In the genomic region with DNA sequence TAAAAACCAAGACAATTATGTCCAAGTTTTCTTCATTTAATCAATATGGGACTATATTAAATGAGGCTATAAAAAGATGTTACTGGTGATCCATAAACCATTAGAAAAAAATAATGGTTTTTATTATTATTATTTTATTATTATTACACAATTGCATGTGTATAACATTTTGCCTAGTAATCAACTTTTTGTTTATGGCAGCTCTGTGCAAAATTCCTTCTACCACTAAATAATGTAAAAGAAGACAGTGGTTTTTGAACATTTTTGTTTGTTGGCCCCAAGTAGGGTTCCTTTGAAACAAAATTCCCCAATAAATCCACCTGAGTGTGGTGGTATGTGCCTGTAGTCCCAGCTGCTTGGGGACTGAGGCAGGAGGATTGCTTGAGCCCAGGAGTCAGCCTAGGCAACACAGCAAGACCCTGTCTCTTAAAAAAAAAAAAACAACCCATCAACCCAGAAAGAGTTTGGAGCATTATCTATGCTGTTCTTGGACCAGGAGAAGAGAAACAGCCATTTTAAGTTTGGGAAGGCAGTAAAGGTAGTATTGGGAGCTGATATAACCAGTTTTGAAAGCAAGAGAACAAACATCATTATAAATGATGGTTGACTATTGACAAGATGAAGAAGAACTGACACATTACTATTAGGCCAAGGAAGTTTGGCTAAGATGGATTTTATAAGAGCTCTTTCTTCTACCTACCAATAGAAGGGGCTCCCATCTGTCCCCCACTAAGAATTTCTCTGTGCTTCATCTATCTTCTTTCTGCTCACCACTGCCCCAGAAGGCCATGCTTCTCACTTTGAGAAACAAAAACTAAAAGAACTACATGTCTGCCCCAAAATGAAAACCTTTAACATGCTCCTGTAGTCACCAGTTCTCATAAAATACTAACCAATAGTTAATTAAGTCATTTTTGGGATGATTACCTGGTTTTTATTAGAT, we compare ENCODE assay signal across 12 cellular contexts. TPM values are rescaled to one million over a fixed set of nuclear protein-coding genes. Genes with fewer than 3 reads are reported as not detected.
DNase-seq lines count a peak whose midpoint lies in the region; ATAC-seq and TF ChIP-seq lines count a peak whose summit lies in the region.
"Had no signal": no experiment of that assay in that cellular context is flagged by ENCODE, and none has a peak within 500 bp of the region (broad histone marks: within the 10 kb centered on the region; RNA-seq: fewer than 3 reads in every experiment).

No MANE protein-coding gene starts in this region.

- H3K4me3 Mint-ChIP-seq in CD14-positive monocyte, result peak overlapping the region in 1 of 2 donors; percentile 34
- H3K4me3 Mint-ChIP-seq in central memory CD8-positive, alpha-beta T cell, result peak overlapping the region; percentile 74

- peaks cover 51% of the 10 kb centered on the region for H3K4me1 Mint-ChIP-seq in CD14-positive monocyte
- peaks cover 21% of the 10 kb centered on the region for H3K4me1 Mint-ChIP-seq in central memory CD8-positive, alpha-beta T cell

- DNase-seq in CD14-positive monocyte (ENCODE audit: low spot score) (no peak), NAMALWA (ENCODE audit: low spot score) (peak; percentile 79), DMS 273 treated with DMSO at 0.1 percent for 48 hours (lab: John Stamatoyannopoulos, UW) (no peak), HK-2 (ENCODE audit: unreplicated experiment) (no peak)
- DNase-seq in central memory CD8-positive, alpha-beta T cell (ENCODE audit: low spot score in 2 of 2), result no peak
- DNase-seq in stimulated activated CD4-positive, alpha-beta T cell treated with anti-CD3 and anti-CD28 coated beads, Interleukin-15, amount 100 ng/mL, for 24 hours, result no peak
- DNase-seq in stimulated activated CD8-positive, alpha-beta memory T cell treated with anti-CD3 and anti-CD28 coated beads, Interleukin-4, amount 100 ng/mL, for 48 hours, result no peak
- DNase-seq: DMS79, NCI-H345, right lobe of liver, tibial artery had no signal

- ATAC-seq in GM18870 (IDR thresholded peaks at IDR 0.05; ENCODE audit: unreplicated experiment), result peak; percentile 37
- ATAC-seq in central memory CD8-positive, alpha-beta T cell (replicated peaks; ENCODE audit: extremely low read depth, poor library complexity, severe bottlenecking), result no peak

- no peaks in the 10 kb centered on the region for H3K9me3 Mint-ChIP-seq in CD14-positive monocyte
- H3K9me3 Mint-ChIP-seq in central memory CD8-positive, alpha-beta T cell, result no peaks in the 10 kb centered on the region

- no peaks in the 10 kb centered on the region for H3K36me3 Mint-ChIP-seq in CD14-positive monocyte
- H3K36me3 Mint-ChIP-seq in central memory CD8-positive, alpha-beta T cell (ENCODE audit: insufficient read depth), result peaks cover 5% of the 10 kb centered on the region

- TF ChIP-seq CTCF in CD14-positive monocyte (IDR thresholded peaks at IDR 0.05), result no peak

- H3K27ac Mint-ChIP-seq in CD14-positive monocyte, result peak overlapping the region in 6 of 7 donors; percentile 24 to 82 (median 58)
- peak overlapping the region; percentile 86 for H3K27ac Mint-ChIP-seq in central memory CD8-positive, alpha-beta T cell (ENCODE audit: low read depth)

- no peaks in the 10 kb centered on the region for H3K27me3 Mint-ChIP-seq in CD14-positive monocyte (ENCODE audit: low read depth in 3 of 3)
- no peaks in the 10 kb centered on the region for H3K27me3 Mint-ChIP-seq in central memory CD8-positive, alpha-beta T cell

- intact Hi-C loops in CD14-positive monocyte (cut with micrococcal nuclease), result loop anchor here in 1 of 2 donors (5.0 kb wide), 1 partner anchor 173 kb away; a partner anchor contains a TSS

RNA-seq across cellular contexts. Expression of a gene that starts 2.2 kb away (rescaled TPM):
- polyA plus RNA-seq in CD14-positive monocyte, result 1 to 10 TPM in 1 of 2 donors, under 1 TPM in 1; 0.31 to 1.1 TPM

RNA-seq across cellular contexts. Expression of a gene that starts 32.0 kb away (rescaled TPM):
- polyA plus RNA-seq in CD14-positive monocyte, result 10 to 100 TPM; 16.7 to 32.2 TPM
